28 cellular contexts compared by ENCODE assay signal in the genomic region with DNA sequence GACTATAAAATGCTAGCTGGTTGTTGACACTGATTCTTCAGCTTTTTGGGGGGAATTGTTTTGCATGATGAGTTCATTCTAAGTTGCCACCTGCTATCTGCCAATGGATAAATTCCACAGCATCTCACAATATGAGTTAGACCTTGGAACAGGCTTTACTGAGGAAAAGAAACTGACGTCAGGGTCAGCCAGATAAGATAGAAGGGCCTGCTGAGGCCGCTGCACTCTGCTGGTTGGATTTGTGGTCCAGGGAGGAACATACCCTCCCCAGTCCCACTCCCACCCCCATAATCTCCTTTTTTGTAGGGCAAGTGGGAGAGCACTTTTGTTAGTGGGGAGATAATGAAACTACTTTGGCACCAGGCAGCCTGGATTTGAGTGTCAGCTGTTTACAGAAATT.
"Had no signal": no experiment of that assay in that cellular context is flagged by ENCODE, and none has a peak within 500 bp of the region (broad histone marks: within the 10 kb centered on the region; RNA-seq: fewer than 3 reads in every experiment).

No MANE protein-coding gene starts in this region.

- H3K4me1 ChIP-seq: ascending aorta had no signal

- H3K36me3 ChIP-seq: ascending aorta, WERI-Rb-1 had no signal

- H3K27ac Mint-ChIP-seq: activated CD8-positive, alpha-beta T cell treated with anti-CD3 and anti-CD28 coated beads for 36 hours; activated naive CD8-positive, alpha-beta T cell treated with anti-CD3 and anti-CD28 coated beads for 36 hours; activated T-cell treated with anti-CD3 and anti-CD28 coated beads, Interleukin-2, amount 50 U/mL, for 72 hours; activated T-helper 17 cell treated with anti-CD3 and anti-CD28 coated beads, Interleukin-2, amount 50 U/mL, for 72 hours had no signal

- H3K4me3 ChIP-seq: ascending aorta had no signal

- ATAC-seq: activated CD8-positive, alpha-beta T cell treated with anti-CD3 and anti-CD28 coated beads for 36 hours; activated T-cell treated with anti-CD3 and anti-CD28 coated beads, Interleukin-2, amount 50 U/mL, for 72 hours; activated T-helper 17 cell treated with anti-CD3 and anti-CD28 coated beads, Interleukin-2, amount 50 U/mL, for 72 hours; Panc1 had no signal

- H3K27me3 Mint-ChIP-seq: activated CD8-positive, alpha-beta T cell treated with anti-CD3 and anti-CD28 coated beads for 36 hours; activated naive CD8-positive, alpha-beta T cell treated with anti-CD3 and anti-CD28 coated beads for 36 hours; activated T-helper 17 cell treated with anti-CD3 and anti-CD28 coated beads, Interleukin-2, amount 50 U/mL, for 72 hours had no signal

- H3K36me3 Mint-ChIP-seq: activated naive CD8-positive, alpha-beta T cell treated with anti-CD3 and anti-CD28 coated beads for 36 hours had no signal

- H3K27me3 ChIP-seq: ascending aorta had no signal

- DNase-seq: activated CD4-positive, alpha-beta T cell treated with anti-CD3 and anti-CD28 coated beads for 1 hour; activated CD4-positive, alpha-beta T cell treated with anti-CD3 and anti-CD28 coated beads for 48 hours; activated CD4-positive, CD25-positive, alpha-beta regulatory T cell; activated CD8-positive, alpha-beta T cell treated with anti-CD3 and anti-CD28 coated beads for 36 hours; activated effector memory CD4-positive, alpha-beta T cell treated with anti-CD3 and anti-CD28 coated beads, Interleukin-2, amount 50 U/mL, for 16 hours; activated naive CD4-positive, alpha-beta T cell; activated naive CD4-positive, alpha-beta T cell treated with anti-CD3 and anti-CD28 coated beads, Interleukin-2, amount 50 U/mL, for 16 hours; activated naive CD8-positive, alpha-beta T cell treated with anti-CD3 and anti-CD28 coated beads for 36 hours; activated T-cell treated with anti-CD3 and anti-CD28 coated beads, Interleukin-2, amount 50 U/mL, for 1 hour; activated T-cell treated with anti-CD3 and anti-CD28 coated beads, Interleukin-2, amount 50 U/mL, for 72 hours; amygdala; caudate nucleus; Karpas-422; KBM-7; NCI-H1105; NCI-H1417 treated with DMSO at 0.1 percent for 48 hours; NCI-H1694; NCI-H1930; NCI-H2081 treated with DMSO at 0.1 percent for 48 hours; NCI-H226; NCI-H446 treated with DMSO at 0.1 percent for 48 hours; NCI-H524; SIG-M5; T1000; WERI-Rb-1 had no signal

- H3K9me3 ChIP-seq: ascending aorta had no signal

- H3K27ac ChIP-seq: ascending aorta, WERI-Rb-1 had no signal

- H3K4me1 Mint-ChIP-seq: activated naive CD8-positive, alpha-beta T cell treated with anti-CD3 and anti-CD28 coated beads for 36 hours; activated T-helper 17 cell treated with anti-CD3 and anti-CD28 coated beads, Interleukin-2, amount 50 U/mL, for 72 hours had no signal

- H3K9me3 Mint-ChIP-seq: activated CD8-positive, alpha-beta T cell treated with anti-CD3 and anti-CD28 coated beads for 36 hours; activated naive CD8-positive, alpha-beta T cell treated with anti-CD3 and anti-CD28 coated beads for 36 hours; activated T-cell treated with anti-CD3 and anti-CD28 coated beads, Interleukin-2, amount 50 U/mL, for 72 hours; activated T-helper 17 cell treated with anti-CD3 and anti-CD28 coated beads, Interleukin-2, amount 50 U/mL, for 72 hours had no signal

- H3K4me3 Mint-ChIP-seq: activated CD8-positive, alpha-beta T cell treated with anti-CD3 and anti-CD28 coated beads for 36 hours; activated naive CD8-positive, alpha-beta T cell treated with anti-CD3 and anti-CD28 coated beads for 36 hours; activated T-cell treated with anti-CD3 and anti-CD28 coated beads, Interleukin-2, amount 50 U/mL, for 72 hours; activated T-helper 17 cell treated with anti-CD3 and anti-CD28 coated beads, Interleukin-2, amount 50 U/mL, for 72 hours had no signal
